25 cellular contexts compared by ENCODE assay signal in the genomic region with DNA sequence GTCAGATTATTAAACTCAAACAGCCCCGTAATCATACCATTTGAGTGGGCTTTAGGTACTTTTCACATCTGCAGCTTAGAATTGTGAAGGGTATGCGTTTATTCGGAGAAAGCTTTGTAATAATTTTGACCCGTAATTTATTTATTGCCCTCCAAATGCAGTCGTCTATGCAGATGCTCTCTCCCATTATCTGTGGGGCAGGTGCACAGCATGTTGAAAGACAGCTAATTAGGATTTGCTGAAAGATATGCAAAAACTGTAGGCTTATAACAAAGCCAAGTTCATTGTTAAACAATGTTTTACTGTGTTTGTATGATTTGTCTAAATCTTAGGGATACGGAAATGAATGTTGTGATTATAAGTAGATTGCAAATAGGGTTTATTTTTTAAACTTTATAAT.
"Had no signal": no experiment of that assay in that cellular context is flagged by ENCODE, and none has a peak within 500 bp of the region (broad histone marks: within the 10 kb centered on the region; RNA-seq: fewer than 3 reads in every experiment).

No MANE protein-coding gene starts in this region.

- H3K9me3 ChIP-seq: breast epithelium, colonic mucosa, left ventricle myocardium inferior, stomach, suprapubic skin, tibial nerve had no signal

- DNase-seq: activated B cell treated with CpG ODN at 0.5 μM for 24 hours; activated CD4-positive, alpha-beta memory T cell treated with anti-CD3 and anti-CD28 coated beads for 36 hours; activated CD4-positive, alpha-beta T cell treated with anti-CD3 and anti-CD28 coated beads for 4 hours; activated effector memory CD4-positive, alpha-beta T cell treated with Interleukin-2 at 50 U/mL for 16 hours; activated naive CD4-positive, alpha-beta T cell treated with anti-CD3 and anti-CD28 coated beads for 36 hours; activated naive CD8-positive, alpha-beta T cell treated with anti-CD3 and anti-CD28 coated beads, Interleukin-2, amount 10 ng/mL, durations not matched to agents 7 days and 5 days; activated T-cell treated with anti-CD3 and anti-CD28 coated beads, Interleukin-2, amount 50 U/mL, for 72 hours; amniotic stem cell; colonic mucosa; dorsolateral prefrontal cortex; effector memory CD8-positive, alpha-beta T cell; foreskin melanocyte; glutamatergic neuron; left ventricle myocardium inferior; naive thymus-derived CD8-positive, alpha-beta T cell; small intestine; stimulated activated CD4-positive, alpha-beta T cell treated with anti-CD3 and anti-CD28 coated beads, Interleukin-15, amount 100 ng/mL, for 24 hours; stomach had no signal

- H3K4me1 ChIP-seq: breast epithelium, colonic mucosa, suprapubic skin had no signal

- H3K27me3 ChIP-seq: breast epithelium, colonic mucosa, dorsolateral prefrontal cortex, hepatocyte, stomach, suprapubic skin, tibial nerve had no signal

- ATAC-seq: activated T-cell treated with anti-CD3 and anti-CD28 coated beads, Interleukin-2, amount 50 U/mL, for 72 hours; effector memory CD8-positive, alpha-beta T cell; esophagus mucosa; naive thymus-derived CD8-positive, alpha-beta T cell; sciatic nerve; stimulated activated memory B cell treated with anti-CD40 and anti-IgM and Interleukin-4, amounts not matched to agents 10 μg/mL and 1 μg/mL and 100 μg/mL, for 72 hours had no signal

- H3K79me2 ChIP-seq: hepatocyte had no signal

- H3K36me3 ChIP-seq: breast epithelium, colonic mucosa, stomach, suprapubic skin had no signal

- H2AFZ ChIP-seq: hepatocyte had no signal

- H3K4me3 ChIP-seq: breast epithelium, colonic mucosa, dorsolateral prefrontal cortex, hepatocyte, left ventricle myocardium inferior, stomach, suprapubic skin, tibial nerve had no signal

- H3K4me2 ChIP-seq: hepatocyte had no signal

- H3K27ac ChIP-seq: breast epithelium, colonic mucosa, dorsolateral prefrontal cortex, hepatocyte, left ventricle myocardium inferior, stomach, suprapubic skin, tibial nerve had no signal
